Comparison of ENCODE assay signal across 33 cellular contexts in genomic region chr5:166962470-166962869, GRCh38. TPM values are rescaled to one million over a fixed set of nuclear protein-coding genes. Genes with fewer than 3 reads are reported as not detected.
A peak's percentile ranks its signal among the peaks of the same experiment; 100 is the strongest.
DNase-seq lines count a peak whose midpoint lies in the region; TF ChIP-seq lines count a peak whose summit lies in the region.
"Had no signal": no experiment of that assay in that cellular context is flagged by ENCODE, and none has a peak within 500 bp of the region (broad histone marks: within the 10 kb centered on the region; RNA-seq: fewer than 3 reads in every experiment).

No MANE protein-coding gene starts in this region.

- H3K27me3 Mint-ChIP-seq in neural crest cell (ENCODE audit: low read depth) (no peaks in the 10 kb centered on the region), MCF 10A (ENCODE audit: insufficient read depth, unreplicated experiment) (no peaks in the 10 kb centered on the region)
- H3K27me3 Mint-ChIP-seq: activated naive CD8-positive, alpha-beta T cell treated with anti-CD3 and anti-CD28 coated beads for 36 hours; B cell had no signal

- H3K27me3 ChIP-seq in left ventricle myocardium inferior (ENCODE audit: low read depth) (no peaks in the 10 kb centered on the region), MM.1S (replicated peaks; ENCODE audit: insufficient read depth, low read length) (no peaks in the 10 kb centered on the region)
- H3K27me3 ChIP-seq: esophagus muscularis mucosa, MG63, neutrophil, SJSA1, tibial artery, vagina had no signal

- H3K4me1 Mint-ChIP-seq in neural crest cell (peaks cover 11% of the 10 kb centered on the region), MCF 10A (ENCODE audit: insufficient read depth, unreplicated experiment) (no peaks in the 10 kb centered on the region)
- H3K4me1 Mint-ChIP-seq: activated naive CD8-positive, alpha-beta T cell treated with anti-CD3 and anti-CD28 coated beads for 36 hours; B cell had no signal

- H3K4me3 ChIP-seq in left ventricle myocardium inferior (peak overlapping the region; percentile 22), MM.1S (ENCODE audit: low read length) (no peak overlapping the region)
- H3K4me3 ChIP-seq: A549, esophagus muscularis mucosa, GM12878, MG63, prostate gland, SJSA1, tibial artery, vagina had no signal

- DNase-seq in G401 (ENCODE audit: low spot score), result peak; percentile 76
- DNase-seq in cerebellar cortex (ENCODE audit: low spot score), result peak; percentile 70
- DNase-seq in left ventricle myocardium inferior, result no peak
- DNase-seq in neural crest cell (ENCODE audit: low read depth, low spot score), result no peak
- no peak for DNase-seq in MCF 10A (ENCODE audit: unreplicated experiment)
- no peak for DNase-seq in H4 (ENCODE audit: low spot score)
- no peak for DNase-seq in NCI-H2081 (lab: John Stamatoyannopoulos, UW)
- no peak for DNase-seq in MM.1S
- DNase-seq: activated CD4-positive, alpha-beta T cell treated with anti-CD3 and anti-CD28 coated beads for 48 hours; activated gamma-delta T cell; activated naive CD8-positive, alpha-beta T cell treated with anti-CD3 and anti-CD28 coated beads for 36 hours; activated T-cell treated with anti-CD3 and anti-CD28 coated beads, Interleukin-2, amount 50 U/mL, for 1 hour; aorta; CD8-positive, alpha-beta T cell; foreskin fibroblast; H7; KG1; MG63; NCI-H1417; NCI-H2081 treated with DMSO at 0.1 percent for 48 hours; NCI-H345; stimulated activated CD4-positive, alpha-beta T cell treated with anti-CD3 and anti-CD28 coated beads, Interleukin-4, amount 100 ng/mL, for 24 hours; T-helper 9 cell; tibial artery; WERI-Rb-1 had no signal

- no peaks in the 10 kb centered on the region for H3K9me2 ChIP-seq in MM.1S (replicated peaks; ENCODE audit: insufficient read depth, low read length)

- no peak overlapping the region for H3K4me2 ChIP-seq in MM.1S (ENCODE audit: low read depth, low read length)
- H3K4me2 ChIP-seq: A549 had no signal

- POLR2A ChIA-PET in MCF 10A (lab: Yijun Ruan, JAX), result no interaction called here

- H3K36me3 Mint-ChIP-seq in neural crest cell (ENCODE audit: low read depth), result no peaks in the 10 kb centered on the region
- H3K36me3 Mint-ChIP-seq in MCF 10A (ENCODE audit: insufficient read depth, unreplicated experiment), result peaks cover 8% of the 10 kb centered on the region
- H3K36me3 Mint-ChIP-seq: activated naive CD8-positive, alpha-beta T cell treated with anti-CD3 and anti-CD28 coated beads for 36 hours; CD8-positive, alpha-beta T cell had no signal

- H4K20me1 ChIP-seq in MM.1S (ENCODE audit: insufficient read depth, low read length), result no peaks in the 10 kb centered on the region

- H3K79me2 ChIP-seq in MM.1S (ENCODE audit: low read length), result no peaks in the 10 kb centered on the region

- H3K4me1 ChIP-seq in left ventricle myocardium inferior, result peaks cover 13% of the 10 kb centered on the region
- no peaks in the 10 kb centered on the region for H3K4me1 ChIP-seq in MM.1S (ENCODE audit: low read length)
- H3K4me1 ChIP-seq: A549, prostate gland, SJSA1, tibial artery, vagina had no signal

- H2AFZ ChIP-seq in MM.1S (ENCODE audit: low read length), result no peak overlapping the region

- no peak overlapping the region for H3K9ac ChIP-seq in MM.1S (ENCODE audit: low read length)

- H3K27ac Mint-ChIP-seq in neural crest cell (ENCODE audit: unreplicated experiment) (peak overlapping the region; percentile 80), MCF 10A (ENCODE audit: low read depth, unreplicated experiment) (no peak overlapping the region)
- H3K27ac Mint-ChIP-seq: activated naive CD8-positive, alpha-beta T cell treated with anti-CD3 and anti-CD28 coated beads for 36 hours; B cell; CD8-positive, alpha-beta T cell had no signal

- H3K9me3 ChIP-seq in left ventricle myocardium inferior (replicated peaks) (peaks cover 15% of the 10 kb centered on the region), MM.1S (replicated peaks; ENCODE audit: insufficient read depth, low read length) (no peaks in the 10 kb centered on the region)
- H3K9me3 ChIP-seq: A549, neutrophil, prostate gland, SJSA1, tibial artery, vagina had no signal

- peak overlapping the region; percentile 56 for H3K27ac ChIP-seq in left ventricle myocardium inferior (replicated peaks)
- H3K27ac ChIP-seq in MM.1S (ENCODE audit: low read length), result no peak overlapping the region
- H3K27ac ChIP-seq: A549, esophagus muscularis mucosa, neutrophil, prostate gland, SJSA1, tibial artery, vagina, WERI-Rb-1 had no signal

- H3F3A ChIP-seq in MM.1S (ENCODE audit: insufficient read depth, low read length), result no peaks in the 10 kb centered on the region

- H3K4me3 Mint-ChIP-seq in neural crest cell (no peak overlapping the region), MCF 10A (ENCODE audit: unreplicated experiment) (no peak overlapping the region)
- H3K4me3 Mint-ChIP-seq: activated naive CD8-positive, alpha-beta T cell treated with anti-CD3 and anti-CD28 coated beads for 36 hours; B cell; CD8-positive, alpha-beta T cell had no signal

- H3K9me3 Mint-ChIP-seq in neural crest cell (no peaks in the 10 kb centered on the region), MCF 10A (ENCODE audit: unreplicated experiment) (no peaks in the 10 kb centered on the region)

- CTCF ChIA-PET in MCF 10A (lab: Yijun Ruan, JAX), result interaction anchor here (0.5 to 2.4 kb wide), 10 partner anchors 38 to 851 kb away, joined by 3 to 18 read pairs (median 3); no protein-coding TSS in a partner anchor

- H3K36me3 ChIP-seq in left ventricle myocardium inferior, result no peaks in the 10 kb centered on the region
- no peaks in the 10 kb centered on the region for H3K36me3 ChIP-seq in MM.1S (replicated peaks; ENCODE audit: insufficient read depth, low read length)
- H3K36me3 ChIP-seq: esophagus muscularis mucosa, MG63, neutrophil, prostate gland, SJSA1, tibial artery, vagina, WERI-Rb-1 had no signal

- BruUV-seq in MCF 10A (replicated peaks; lab: Mats Ljungman, UMichigan), result no TSS peak

- in situ Hi-C loops in G401 (cut with HindIII; ENCODE audit: low sequenced_read_pairs), result no loop called here

- intact Hi-C loops in left ventricle myocardium inferior (cut with micrococcal nuclease), result no loop called here
- intact Hi-C loops in MCF 10A (cut with micrococcal nuclease), result loop anchor here (10.0 kb wide), 1 partner anchor 252 kb away; no protein-coding TSS in a partner anchor

- no peak for TF ChIP-seq CTCF in left ventricle myocardium inferior (IDR thresholded peaks at IDR 0.05; ENCODE audit: borderline replicate concordance)
- no peak for TF ChIP-seq CTCF in neural crest cell (conservative IDR thresholded peaks at IDR 0.05)
- TF ChIP-seq CTCF in MCF 10A (IDR thresholded peaks at IDR 0.05; ENCODE audit: unreplicated experiment), result no peak
- no peak for TF ChIP-seq CTCF in MM.1S (IDR thresholded peaks at IDR 0.05; ENCODE audit: low read length)

RNA-seq across cellular contexts. Expression of gene TENM2, which starts 16.4 kb away (rescaled TPM):
- total RNA-seq in G401 (2014; rRNA removed; shearing (Covaris generic)), result 5.4 and 6.1 TPM in 2 replicates
- total RNA-seq in left ventricle myocardium inferior, result 198 TPM
- 17.5 and 18.1 TPM in 2 replicates for total RNA-seq in neural crest cell
- 0.05 and 0.17 TPM in 2 replicates for total RNA-seq in MCF 10A (2022)
- 1.6 and 2.4 TPM in 2 replicates for total RNA-seq in H4 (2014; rRNA removed; shearing (Covaris generic))
- total RNA-seq: B cell; CD8-positive, alpha-beta T cell had no signal

Comparison
In these comparisons a context has a peak if more than half of its experiments do, and no peak if none do; other contexts are left out.
1. DNase-seq: peak in G401 (single experiment) and cerebellar cortex (single experiment); none in left ventricle myocardium inferior (single experiment), neural crest cell (single experiment), MCF 10A (single experiment), H4 (single experiment), NCI-H2081 (0 of 2) and MM.1S (single experiment).
2. RNA of gene TENM2, which starts 16.4 kb away (total RNA-seq): 198 TPM in left ventricle myocardium inferior (single experiment); 17.5 to 18.1 TPM in neural crest cell, 5.4 to 6.1 TPM in G401, 1.6 to 2.4 TPM in H4 and 0.05 to 0.17 TPM in MCF 10A; every median in the first group is over 10 times any median in the second.